Comparison of ENCODE assay signal across 23 cellular contexts in the genomic region with DNA sequence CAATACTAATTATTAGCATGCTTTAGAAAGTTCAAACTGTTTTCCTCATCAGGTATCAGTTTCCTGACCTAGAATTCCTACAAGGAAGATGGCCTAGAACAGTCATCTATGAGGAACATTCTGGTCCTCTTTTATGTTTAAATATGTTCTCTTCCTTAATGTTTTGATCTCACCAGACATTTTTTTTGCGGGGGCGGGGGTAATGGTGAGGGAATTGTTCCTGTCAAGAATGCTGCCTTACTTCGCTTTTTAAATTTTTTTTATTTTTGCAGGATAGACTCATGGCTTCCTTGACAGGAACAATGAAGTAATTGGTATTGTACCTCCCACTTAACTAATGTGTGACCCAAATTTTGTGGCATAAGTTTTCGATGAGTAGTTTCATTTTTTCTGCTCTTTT. TPM values are rescaled to one million over a fixed set of nuclear protein-coding genes. Genes with fewer than 3 reads are reported as not detected.
DNase-seq lines count a peak whose midpoint lies in the region; ATAC-seq, FAIRE-seq and TF ChIP-seq lines count a peak whose summit lies in the region.
"Had no signal": no experiment of that assay in that cellular context is flagged by ENCODE, and none has a peak within 500 bp of the region (broad histone marks: within the 10 kb centered on the region; RNA-seq: fewer than 3 reads in every experiment).

No MANE protein-coding gene starts in this region.

- no peak for TF ChIP-seq EP300 in K562 (IDR thresholded peaks at IDR 0.05; ENCODE audit: low read length)

- no peak for TF ChIP-seq POLR2A in K562 (conservative IDR thresholded peaks at IDR 0.05)

- no peaks in the 10 kb centered on the region for H4K20me1 ChIP-seq in K562 (replicated peaks; ENCODE audit: control insufficient read depth, insufficient read depth, low read length)
- H4K20me1 ChIP-seq: BLaER1 treated with 17β-estradiol and CSF1 and Interleukin-3, amounts not matched to agents 10 nM and 100 nM had no signal

- no peak for ATAC-seq in K562
- ATAC-seq: A549; CD8-positive, alpha-beta T cell had no signal

- in situ Hi-C loops in K562 (cut with MboI) = no loop called here

- H3K4me3 ChIP-seq in K562 = no peak overlapping the region
- H3K4me3 ChIP-seq: A549; BLaER1 treated with 17β-estradiol and CSF1 and Interleukin-3, amounts not matched to agents 10 nM and 100 nM had no signal

- H3K4me1 ChIP-seq in K562 (replicated peaks in 1 of 2; ENCODE audit: control insufficient read depth in 2 of 2, insufficient read depth in 2 of 2, low read length in 2 of 2) = no peaks in the 10 kb centered on the region; a peak in 1 of 5 replicates
- H3K4me1 ChIP-seq: A549; BLaER1 treated with 17β-estradiol and CSF1 and Interleukin-3, amounts not matched to agents 10 nM and 100 nM; Caco-2 had no signal

- no peaks in the 10 kb centered on the region for H3K9me1 ChIP-seq in K562 (ENCODE audit: control insufficient read depth, insufficient read depth, low read length)

- POLR2A ChIA-PET in K562 (lab: Yijun Ruan, JAX) = no interaction called here

- no TSS peak for BruUV-seq in K562 (replicated peaks; lab: Mats Ljungman, UMichigan)

- DNase-seq in K562 (ENCODE audit: extremely low read depth in 1 of 4, low spot score in 3 of 4) (no peak), head of caudate nucleus (peak in 38 of 42 donors; percentile 10 to 84 (median 54)), putamen (ENCODE audit: low spot score) (peak; percentile 83), NCI-H446 treated with DMSO at 0.1 percent for 48 hours (lab: John Stamatoyannopoulos, UW) (no peak), NCI-H82 (lab: John Stamatoyannopoulos, UW) (no peak)
- DNase-seq: AML-193; Caco-2; Calu3; CD4-positive, alpha-beta T cell; CD8-positive, alpha-beta T cell; DMS79 treated with DMSO at 0.1 percent for 48 hours; GF-D8 had no signal

- no peak for TF ChIP-seq CTCF in K562 (IDR thresholded peaks at IDR 0.05 in 2 of 3, conservative IDR thresholded peaks at IDR 0.05 in 1 of 3; ENCODE audit: insufficient read depth in 2 of 3, low read depth in 1 of 3, low read length in 3 of 3)

- no peak overlapping the region for H3K4me2 ChIP-seq in K562 (ENCODE audit: insufficient read depth, low read length)
- H3K4me2 ChIP-seq: A549; BLaER1 treated with 17β-estradiol and CSF1 and Interleukin-3, amounts not matched to agents 10 nM and 100 nM had no signal

- H3K9ac ChIP-seq in K562 (ENCODE audit: insufficient read depth in 1 of 2, low read depth in 2 of 2, low read length in 2 of 2) = no peak overlapping the region
- H3K9ac ChIP-seq: BLaER1 treated with 17β-estradiol and CSF1 and Interleukin-3, amounts not matched to agents 10 nM and 100 nM had no signal

- no peaks in the 10 kb centered on the region for H3K79me2 ChIP-seq in K562 (ENCODE audit: control insufficient read depth, insufficient read depth, low read length)

- H2AFZ ChIP-seq in K562 (ENCODE audit: low read depth, low read length) = peak overlapping the region; percentile 41; the same call in 1 of the 2 replicates

- intact Hi-C loops in K562 (cut with micrococcal nuclease) = no loop called here
- intact Hi-C loops in head of caudate nucleus (cut with DNase I) = no loop called here

- FAIRE-seq in K562 (lab: Jason Lieb, UNC) = no peak
- FAIRE-seq: A549, D721Med, G401.6, GM12891, GM19239 had no signal

- no peaks in the 10 kb centered on the region for H3K36me3 ChIP-seq in K562 (ENCODE audit: control insufficient read depth, insufficient read depth, low read length)
- H3K36me3 ChIP-seq: BLaER1 treated with 17β-estradiol and CSF1 and Interleukin-3, amounts not matched to agents 10 nM and 100 nM had no signal

- WGBS in K562 (ENCODE audit: insufficient coverage, low coverage, missing lambda C conversion rate) = 71% methylated on average over 4 of the region's 4 CpGs

- H3K27me3 ChIP-seq in K562 (ENCODE audit: control insufficient read depth in 2 of 2, insufficient read depth in 2 of 2, low read length in 2 of 2) = no peaks in the 10 kb centered on the region
- H3K27me3 ChIP-seq: BLaER1 treated with 17β-estradiol and CSF1 and Interleukin-3, amounts not matched to agents 10 nM and 100 nM had no signal

- no peak for TF ChIP-seq RAD21 in K562 (CRISPR knock-in tag; conservative IDR thresholded peaks at IDR 0.05 in 1 of 2, IDR thresholded peaks at IDR 0.05 in 1 of 2)

- H3K27ac ChIP-seq in K562 (ENCODE audit: extremely low read depth, low read depth, low read length) = no peak overlapping the region
- H3K27ac ChIP-seq: 22Rv1; A549; BLaER1 treated with 17β-estradiol and CSF1 and Interleukin-3, amounts not matched to agents 10 nM and 100 nM; C4-2B had no signal

- CTCF ChIA-PET in K562 (lab: Yijun Ruan, JAX; ENCODE audit: low intra/inter-chr PET ratio) = no interaction called here

- H3K9me3 ChIP-seq in K562 (replicated peaks; ENCODE audit: control insufficient read depth, insufficient read depth, low read depth, low read length) = no peaks in the 10 kb centered on the region; the same call in 1 of the 2 replicates
- H3K9me3 ChIP-seq: A549, Caco-2 had no signal

TF ChIP-seq in K562, 482 proteins besides CTCF, POLR2A, EP300 and RAD21:
- TF ChIP-seq SLC30A9 (CRISPR knock-in tag; IDR thresholded peaks at IDR 0.05) (no peak), EGR1 (conservative IDR thresholded peaks at IDR 0.05) (0 out of 2 replicates have a peak, but pooled peaks have one; percentile 15), SMARCC2 (IDR thresholded peaks at IDR 0.05; ENCODE audit: low read depth) (no peak)
- TF ChIP-seq, protein P1, sequence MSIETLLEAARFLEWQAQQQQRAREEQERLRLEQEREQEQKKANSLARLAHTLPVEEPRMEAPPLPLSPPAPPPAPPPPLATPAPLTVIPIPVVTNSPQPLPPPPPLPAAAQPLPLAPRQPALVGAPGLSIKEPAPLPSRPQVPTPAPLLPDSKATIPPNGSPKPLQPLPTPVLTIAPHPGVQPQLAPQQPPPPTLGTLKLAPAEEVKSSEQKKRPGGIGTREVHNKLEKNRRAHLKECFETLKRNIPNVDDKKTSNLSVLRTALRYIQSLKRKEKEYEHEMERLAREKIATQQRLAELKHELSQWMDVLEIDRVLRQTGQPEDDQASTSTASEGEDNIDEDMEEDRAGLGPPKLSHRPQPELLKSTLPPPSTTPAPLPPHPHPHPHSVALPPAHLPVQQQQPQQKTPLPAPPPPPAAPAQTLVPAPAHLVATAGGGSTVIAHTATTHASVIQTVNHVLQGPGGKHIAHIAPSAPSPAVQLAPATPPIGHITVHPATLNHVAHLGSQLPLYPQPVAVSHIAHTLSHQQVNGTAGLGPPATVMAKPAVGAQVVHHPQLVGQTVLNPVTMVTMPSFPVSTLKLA (conservative IDR thresholded peaks at IDR 0.05) = no peak

RNA-seq across cellular contexts. Expression of gene NANOGP8, which starts 44.3 kb away (rescaled TPM):
- total RNA-seq in K562 (2011; cell fraction: chromatin; rRNA removed; ENCODE audit: low replicate concordance) = not detected in 2 replicates
- not detected in 2 replicates for total RNA-seq in K562 (2011; cell fraction: nucleolus; rRNA removed)
- total RNA-seq in K562 (2011; cell fraction: nucleoplasm; rRNA removed) = not detected in 2 replicates
- total RNA-seq in K562 (2014; rRNA removed) (not detected in 2 replicates), K562 (2014; rRNA removed; fragmentation: Illumina TruSeq; extraction: Trizol) (not detected in 2 replicates), K562 (2015; rRNA removed; fragmentation: Illumina TruSeq; extraction: Trizol) (not detected in 2 replicates), K562 (2021) (not detected in 2 replicates)
- polyA plus RNA-seq in K562 (2011; rRNA removed) (not detected in 2 replicates), K562 (2014; fragmentation: Illumina TruSeq; extraction: Trizol) (not detected in 2 replicates), K562 (2014; fragmentation: Nextera tagmentation; extraction: Ambion mirVana) (not detected), K562 (2014; rRNA removed) (not detected in 2 replicates)
- not detected in 2 replicates for polyA plus RNA-seq in K562 (2011; cell fraction: cytosol; rRNA removed)
- not detected in 2 replicates for polyA plus RNA-seq in K562 (2011; cell fraction: nucleus; rRNA removed)
- not detected in 2 replicates for polyA plus RNA-seq in K562 (2012)
- not detected in 2 replicates for polyA minus RNA-seq in K562 (2011; rRNA and poly(A)+ RNA removed)
- not detected in 2 replicates for polyA minus RNA-seq in K562 (2011; cell fraction: cytosol; rRNA and poly(A)+ RNA removed)
- polyA minus RNA-seq in K562 (2011; cell fraction: nucleus; rRNA and poly(A)+ RNA removed) = not detected in 2 replicates
- total RNA-seq: A172; B cell; Caco-2; Calu3; CD4-positive, alpha-beta T cell; CD8-positive, alpha-beta T cell had no signal
- polyA plus RNA-seq: A549, BJ had no signal

Comparison
In these comparisons a context has a peak if more than half of its experiments do, and no peak if none do; other contexts are left out.
1. DNase-seq: peak in head of caudate nucleus (38 of 42) and putamen (single experiment); none in K562 (0 of 4), NCI-H446 treated with DMSO at 0.1 percent for 48 hours (single experiment) and NCI-H82 (single experiment).